Comparison of ENCODE assay signal across 11 cellular contexts in genomic region chr7:139804571-139804970, GRCh38. TPM values are rescaled to one million over a fixed set of nuclear protein-coding genes. Genes with fewer than 3 reads are reported as not detected.
"Had no signal": no experiment of that assay in that cellular context is flagged by ENCODE, and none has a peak within 500 bp of the region (broad histone marks: within the 10 kb centered on the region; RNA-seq: fewer than 3 reads in every experiment).

No MANE protein-coding gene starts in this region.

- H3K4me3 Mint-ChIP-seq: GM23338, H9, HFFc6 had no signal

- DNase-seq: GM23248, GOT3, H7, H9, HCEC 1CT, HFFc6 had no signal

- H3K9ac ChIP-seq: GM23248 had no signal

- H3K4me2 ChIP-seq: GM23338 had no signal

- H3K27ac Mint-ChIP-seq: GM23338, H9, HFFc6 had no signal

- H3K4me1 Mint-ChIP-seq: GM23338 had no signal

- H3K4me1 ChIP-seq: HAP-1 had no signal

- H2AFZ ChIP-seq: GM23248, GM23338 had no signal

- H3K4me3 ChIP-seq: GM23248, GM23338, HAP-1 had no signal

- FAIRE-seq: H1, H54 had no signal

- H3K36me3 ChIP-seq: HAP-1 had no signal

- ATAC-seq: GM23338, HCT116 had no signal

- H3K27ac ChIP-seq: GM23248 had no signal

RNA-seq across cellular contexts. Expression of gene TBXAS1, which starts 24.5 kb away (rescaled TPM):
- total RNA-seq: GM23248, GM23338 had no signal
